18 cellular contexts compared by ENCODE assay signal in genomic region chr10:20890491-20891337, GRCh38. TPM values are rescaled to one million over a fixed set of nuclear protein-coding genes. Genes with fewer than 3 reads are reported as not detected.
DNase-seq lines count a peak whose midpoint lies in the region; ATAC-seq and TF ChIP-seq lines count a peak whose summit lies in the region.
"Had no signal": no experiment of that assay in that cellular context is flagged by ENCODE, and none has a peak within 500 bp of the region (broad histone marks: within the 10 kb centered on the region; RNA-seq: fewer than 3 reads in every experiment).

No MANE protein-coding gene starts in this region.

- H3K4me3 Mint-ChIP-seq in WTC11 (no peak overlapping the region), CD14-positive monocyte (no peak overlapping the region), HFFc6 (no peak overlapping the region)
- H3K4me3 Mint-ChIP-seq: activated CD8-positive, alpha-beta T cell treated with anti-CD3 and anti-CD28 coated beads, Interleukin-2, amount 10 ng/mL, durations not matched to agents 7 days and 5 days; activated T-helper 1 cell treated with anti-CD3 and anti-CD28 coated beads, Interleukin-12 subunit alpha, Interleukin-12 subunit beta, Interleukin-2, Interleukin-4 antibody, amounts not matched to agents 30 ng/mL and 10 ng/mL and 1 ng/mL, durations not matched to agents 14 hours and 24 hours and 36 hours; stimulated activated effector memory CD8-positive, alpha-beta T cell treated with anti-CD3 and anti-CD28 coated beads, Interleukin-12 subunit alpha, Interleukin-12 subunit beta, amount 100 ng/mL, for 72 hours had no signal

- CTCF ChIA-PET in WTC11 (lab: Charles Lee) = no interaction called here

- H3K4me3 ChIP-seq in left ventricle myocardium inferior (peak overlapping the region; percentile 67), foreskin fibroblast (ENCODE audit: low read depth in 1 of 2, low read length in 2 of 2) (no peak overlapping the region)
- H3K4me3 ChIP-seq: SK-N-MC, tibial nerve had no signal

- TF ChIP-seq CTCF in left ventricle myocardium inferior (IDR thresholded peaks at IDR 0.05; ENCODE audit: borderline replicate concordance) (no peak), WTC11 (IDR thresholded peaks at IDR 0.05) (no peak), foreskin fibroblast (IDR thresholded peaks at IDR 0.05; ENCODE audit: low read depth, low read length) (no peak), CD14-positive monocyte (IDR thresholded peaks at IDR 0.05) (no peak), HFFc6 (IDR thresholded peaks at IDR 0.05) (no peak)

- H3K9me3 Mint-ChIP-seq in WTC11 = peaks cover 3% of the 10 kb centered on the region; the same call in 1 of the 2 replicates
- H3K9me3 Mint-ChIP-seq in CD14-positive monocyte = peaks cover 0 to 2% (median 0%) of the 10 kb centered on the region in 7 donors
- peaks cover 17% of the 10 kb centered on the region for H3K9me3 Mint-ChIP-seq in HFFc6
- H3K9me3 Mint-ChIP-seq: activated T-helper 1 cell treated with anti-CD3 and anti-CD28 coated beads, Interleukin-12 subunit alpha, Interleukin-12 subunit beta, Interleukin-2, Interleukin-4 antibody, amounts not matched to agents 30 ng/mL and 10 ng/mL and 1 ng/mL, durations not matched to agents 14 hours and 24 hours and 36 hours had no signal

- H3K9me3 ChIP-seq in left ventricle myocardium inferior (replicated peaks) = no peaks in the 10 kb centered on the region
- H3K9me3 ChIP-seq: Caco-2, tibial nerve had no signal

- H3K27ac Mint-ChIP-seq in WTC11 = no peak overlapping the region
- no peak overlapping the region for H3K27ac Mint-ChIP-seq in CD14-positive monocyte
- no peak overlapping the region for H3K27ac Mint-ChIP-seq in HFFc6
- H3K27ac Mint-ChIP-seq: activated CD8-positive, alpha-beta T cell treated with anti-CD3 and anti-CD28 coated beads, Interleukin-2, amount 10 ng/mL, durations not matched to agents 7 days and 5 days; activated T-helper 1 cell treated with anti-CD3 and anti-CD28 coated beads, Interleukin-12 subunit alpha, Interleukin-12 subunit beta, Interleukin-2, Interleukin-4 antibody, amounts not matched to agents 30 ng/mL and 10 ng/mL and 1 ng/mL, durations not matched to agents 14 hours and 24 hours and 36 hours; stimulated activated effector memory CD8-positive, alpha-beta T cell treated with anti-CD3 and anti-CD28 coated beads, Interleukin-12 subunit alpha, Interleukin-12 subunit beta, amount 100 ng/mL, for 72 hours had no signal

- H3K4me1 ChIP-seq in left ventricle myocardium inferior = peaks cover 20% of the 10 kb centered on the region
- H3K4me1 ChIP-seq: tibial nerve had no signal

- peaks cover 5% of the 10 kb centered on the region for H3K27me3 Mint-ChIP-seq in WTC11 (ENCODE audit: low read depth)
- H3K27me3 Mint-ChIP-seq in CD14-positive monocyte (ENCODE audit: low read depth in 3 of 3) = peaks cover 4 to 6% (median 4%) of the 10 kb centered on the region in 3 donors
- H3K27me3 Mint-ChIP-seq in HFFc6 (ENCODE audit: insufficient read depth) = no peaks in the 10 kb centered on the region

- H3K27me3 ChIP-seq in left ventricle myocardium inferior (ENCODE audit: low read depth) = no peaks in the 10 kb centered on the region
- H3K27me3 ChIP-seq: tibial nerve had no signal

- POLR2A ChIA-PET in WTC11 (lab: Charles Lee) = no interaction called here

- H3K36me3 Mint-ChIP-seq in WTC11 (no peaks in the 10 kb centered on the region), CD14-positive monocyte (no peaks in the 10 kb centered on the region), HFFc6 (ENCODE audit: low read depth) (no peaks in the 10 kb centered on the region)
- H3K36me3 Mint-ChIP-seq: stimulated activated effector memory CD8-positive, alpha-beta T cell treated with anti-CD3 and anti-CD28 coated beads, Interleukin-12 subunit alpha, Interleukin-12 subunit beta, amount 100 ng/mL, for 72 hours had no signal

- H3K4me1 Mint-ChIP-seq in WTC11 (peaks cover 30% of the 10 kb centered on the region), CD14-positive monocyte (no peaks in the 10 kb centered on the region), HFFc6 (ENCODE audit: low read depth) (no peaks in the 10 kb centered on the region)
- H3K4me1 Mint-ChIP-seq: stimulated activated effector memory CD8-positive, alpha-beta T cell treated with anti-CD3 and anti-CD28 coated beads, Interleukin-12 subunit alpha, Interleukin-12 subunit beta, amount 100 ng/mL, for 72 hours had no signal

- ATAC-seq in Right ventricle myocardium inferior = no peak
- peak; percentile 77 for ATAC-seq in WTC11
- ATAC-seq in HG03342 (IDR thresholded peaks at IDR 0.05; ENCODE audit: unreplicated experiment) = no peak
- no peak for ATAC-seq in HG02981 (IDR thresholded peaks at IDR 0.05; ENCODE audit: unreplicated experiment)
- ATAC-seq: activated CD8-positive, alpha-beta T cell treated with anti-CD3 and anti-CD28 coated beads, Interleukin-2, amount 10 ng/mL, durations not matched to agents 7 days and 5 days; sciatic nerve; stimulated activated effector memory CD8-positive, alpha-beta T cell treated with anti-CD3 and anti-CD28 coated beads, Interleukin-12 subunit alpha, Interleukin-12 subunit beta, amount 100 ng/mL, for 72 hours had no signal

- H3K27ac ChIP-seq in left ventricle myocardium inferior (replicated peaks) = peak overlapping the region; percentile 91
- H3K27ac ChIP-seq: SK-N-MC, tibial nerve had no signal

- H3K36me3 ChIP-seq in left ventricle myocardium inferior = peaks cover 10% of the 10 kb centered on the region
- H3K36me3 ChIP-seq: tibial nerve had no signal

- no peak for DNase-seq in left ventricle myocardium inferior
- no peak for DNase-seq in Right ventricle myocardium inferior (ENCODE audit: missing footprints)
- no peak for DNase-seq in WTC11 (ENCODE audit: low spot score)
- peak; percentile 18 to 38 for DNase-seq in foreskin fibroblast
- no peak for DNase-seq in CD14-positive monocyte (ENCODE audit: low spot score)
- no peak for DNase-seq in HFFc6
- DNase-seq: activated CD8-positive, alpha-beta T cell treated with anti-CD3 and anti-CD28 coated beads, Interleukin-2, amount 10 ng/mL, durations not matched to agents 7 days and 5 days; amniotic stem cell; Caco-2; foreskin melanocyte; NCI-H1930 had no signal

- intact Hi-C loops in left ventricle myocardium inferior (cut with micrococcal nuclease) = no loop called here
- intact Hi-C loops in Right ventricle myocardium inferior (cut with DNase I) = loop anchor here (5.0 to 10.0 kb wide), 2 partner anchors 107 to 634 kb away; partner anchors contain the start of gene SKIDA1
- intact Hi-C loops in CD14-positive monocyte (cut with micrococcal nuclease) = no loop called here

TF ChIP-seq in WTC11, 78 proteins besides CTCF, POLR2A, EP300 and RAD21 (continues in another document):
- no peak for TF ChIP-seq MLX (CRISPR knock-in tag; IDR thresholded peaks at IDR 0.05)
- TF ChIP-seq MAX (CRISPR knock-in tag; IDR thresholded peaks at IDR 0.05) = no peak
- TF ChIP-seq SOX15 (CRISPR knock-in tag; IDR thresholded peaks at IDR 0.05) = no peak
- no peak for TF ChIP-seq RELA (CRISPR knock-in tag; IDR thresholded peaks at IDR 0.05; ENCODE audit: borderline replicate concordance)
- TF ChIP-seq NR1H2 (CRISPR knock-in tag; IDR thresholded peaks at IDR 0.05) = no peak
- no peak for TF ChIP-seq IRF2 (CRISPR knock-in tag; IDR thresholded peaks at IDR 0.05; ENCODE audit: borderline replicate concordance, low read depth)
- TF ChIP-seq ARID4B (CRISPR knock-in tag; IDR thresholded peaks at IDR 0.05; ENCODE audit: borderline replicate concordance) = no peak
- no peak for TF ChIP-seq ATF1 (CRISPR knock-in tag; IDR thresholded peaks at IDR 0.05)

RNA-seq across cellular contexts. Expression of gene NEBL, which starts 6.4 kb away (rescaled TPM):
- total RNA-seq in left ventricle myocardium inferior = 805 TPM
- total RNA-seq in Right ventricle myocardium inferior = 666 TPM
- 8.9 to 10.5 TPM (median 9.7 TPM) in 3 replicates for total RNA-seq in WTC11 (2021)
- polyA plus RNA-seq in CD14-positive monocyte = 1 to 10 TPM in 1 of 2 donors, not detected in 1; 9.7 TPM
- not detected for total RNA-seq in HFFc6 (2021; fragmentation: NEBNext Ultra II Directional; extraction: Animal tissue kit (Norgen Biotek cat#: 25700))
- total RNA-seq: activated CD8-positive, alpha-beta T cell treated with anti-CD3 and anti-CD28 coated beads, Interleukin-2, amount 10 ng/mL, durations not matched to agents 7 days and 5 days had no signal

Comparison
In these comparisons a context has a peak if more than half of its experiments do, and no peak if none do; other contexts are left out.
1. DNase-seq: peak in foreskin fibroblast (2 of 2); none in left ventricle myocardium inferior (single experiment), Right ventricle myocardium inferior (single experiment), WTC11 (single experiment), CD14-positive monocyte (single experiment) and HFFc6 (single experiment).
2. RNA of gene NEBL, which starts 6.4 kb away (total RNA-seq): 805 TPM in left ventricle myocardium inferior (single experiment) and 666 TPM in Right ventricle myocardium inferior (single experiment); 8.9 to 10.5 TPM in WTC11 and not detected in HFFc6; every median in the first group is over 10 times any median in the second.